Comparison of ENCODE assay signal across 8 cellular contexts in the genomic region with DNA sequence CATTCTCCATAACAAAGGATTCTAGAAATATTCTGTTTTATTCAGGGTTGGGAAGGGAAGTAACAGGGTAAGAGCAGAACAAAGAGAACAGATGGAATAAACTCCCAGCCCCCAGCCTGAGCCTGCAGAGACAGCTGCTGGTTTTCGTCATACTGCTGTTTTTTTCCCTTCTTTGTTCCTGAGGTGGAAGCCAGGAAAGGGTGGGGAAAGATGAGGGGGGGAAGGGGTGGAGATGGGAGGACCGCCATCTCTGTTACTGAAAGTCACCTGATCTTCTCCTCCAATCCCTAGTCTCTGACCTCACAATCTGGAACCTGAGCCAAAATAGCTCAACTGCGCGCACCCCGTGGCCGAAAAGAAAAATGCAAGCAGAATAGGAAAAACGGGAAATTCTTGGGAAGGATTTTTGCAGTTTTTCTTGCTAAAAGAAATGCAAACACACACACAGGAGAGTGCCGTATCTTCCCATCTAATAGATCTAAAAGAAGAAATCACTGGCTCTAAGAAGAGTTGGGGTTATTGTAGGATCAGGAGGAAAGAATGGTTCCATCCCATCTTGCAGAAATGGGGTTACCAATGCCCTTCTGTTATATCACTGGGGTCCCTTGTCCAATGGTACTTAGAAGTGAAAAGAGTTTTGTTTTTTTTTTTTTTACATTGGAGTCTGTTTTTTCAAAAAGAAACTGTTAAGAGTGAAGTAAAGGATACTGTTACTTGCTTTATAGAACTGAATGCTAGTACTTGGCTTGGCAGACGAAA. TPM values are rescaled to one million over a fixed set of nuclear protein-coding genes. Genes with fewer than 3 reads are reported as not detected.
DNase-seq lines count a peak whose midpoint lies in the region; ATAC-seq, FAIRE-seq and TF ChIP-seq lines count a peak whose summit lies in the region.

No MANE protein-coding gene starts in this region.

- peak; percentile 58 for TF ChIP-seq RAD21 in Ishikawa (IDR thresholded peaks at IDR 0.05; ENCODE audit: low read depth)

- H3K27me3 ChIP-seq in esophagus squamous epithelium, result no peaks in the 10 kb centered on the region

- FAIRE-seq in urothelium cell line (lab: Jason Lieb, UNC), result no peak

- H3K4me1 Mint-ChIP-seq in CD14-positive monocyte, result peaks cover 3% of the 10 kb centered on the region

- H3K9me3 Mint-ChIP-seq in CD14-positive monocyte, result no peaks in the 10 kb centered on the region

- no peak for TF ChIP-seq EP300 in Ishikawa (IDR thresholded peaks at IDR 0.05; ENCODE audit: borderline replicate concordance)

- whole genome bisulfite sequencing in esophagus squamous epithelium, 2 donors, result 14 to 27% methylated on average over 9 of the region's 9 CpGs

- H3K36me3 ChIP-seq in esophagus squamous epithelium, result peaks cover 0 to 54% (median 0%) of the 10 kb centered on the region in 3 donors

- ATAC-seq in HG02610 (IDR thresholded peaks at IDR 0.05; ENCODE audit: unreplicated experiment) (no peak), HG03159 (IDR thresholded peaks at IDR 0.05; ENCODE audit: unreplicated experiment) (no peak)

- H3K27ac ChIP-seq in esophagus squamous epithelium, result peak overlapping the region; percentile 88 to 94 (median 88)

- no peaks in the 10 kb centered on the region for H3K9me3 ChIP-seq in esophagus squamous epithelium

- TF ChIP-seq CTCF in CD14-positive monocyte (IDR thresholded peaks at IDR 0.05) (peak; percentile 70), esophagus squamous epithelium (IDR thresholded peaks at IDR 0.05) (peak; percentile 46 to 94 (median 89))

- H3K4me3 Mint-ChIP-seq in CD14-positive monocyte, result no peak overlapping the region

- H3K27ac Mint-ChIP-seq in CD14-positive monocyte, result peak overlapping the region in 5 of 7 donors; percentile 20 to 54 (median 30)

- peaks cover 0 to 56% (median 15%) of the 10 kb centered on the region in 3 donors for H3K4me1 ChIP-seq in esophagus squamous epithelium

- intact Hi-C loops in CD14-positive monocyte (cut with micrococcal nuclease), result loop anchor here (5.0 kb wide), 3 partner anchors 34 to 149 kb away; a partner anchor contains a TSS
- intact Hi-C loops in esophagus squamous epithelium (cut with DNase I), result no loop called here

- peak in 1 of 4 donors; percentile 22 for TF ChIP-seq POLR2A in esophagus squamous epithelium (IDR thresholded peaks at IDR 0.05)

- in situ Hi-C loops in SK-MEL-5 (cut with HindIII; ENCODE audit: low pct_unique_long_range_greater_than_20kb, low sequenced_read_pairs), result no loop called here

- H3K4me3 ChIP-seq in esophagus squamous epithelium, result peak overlapping the region in 3 of 4 donors; percentile 5 to 28 (median 6)

- peaks cover 81 to 96% of the 10 kb centered on the region in 2 donors for H3K36me3 Mint-ChIP-seq in CD14-positive monocyte

- H3K27me3 Mint-ChIP-seq in CD14-positive monocyte (ENCODE audit: low read depth in 3 of 3), result no peaks in the 10 kb centered on the region

- DNase-seq in CD14-positive monocyte (ENCODE audit: low spot score), result no peak
- DNase-seq in SK-MEL-5 (ENCODE audit: low read depth, low spot score), result peak; percentile 95
- peak; percentile 8 for DNase-seq in esophagus squamous epithelium (lab: John Stamatoyannopoulos, UW)
- peak; percentile 94 for DNase-seq in midbrain (lab: John Stamatoyannopoulos, UW)
- DNase-seq in urothelium cell line (ENCODE audit: low spot score), result peak; percentile 71

TF ChIP-seq in Ishikawa, 13 proteins besides CTCF, POLR2A, EP300 and RAD21:
- TF ChIP-seq NFIC (IDR thresholded peaks at IDR 0.05), result peak; percentile 98
- TF ChIP-seq CREB1 (IDR thresholded peaks at IDR 0.05; ENCODE audit: low read depth), result peak; percentile 72
- no peak for TF ChIP-seq EGR1 (IDR thresholded peaks at IDR 0.05)
- peak; percentile 67; the same call in 1 of the 2 replicates for TF ChIP-seq YY1 (IDR thresholded peaks at IDR 0.05; ENCODE audit: low read depth)
- TF ChIP-seq FOXM1 (IDR thresholded peaks at IDR 0.05; ENCODE audit: borderline replicate concordance, low read depth), result no peak
- no peak for TF ChIP-seq ZBTB7A (IDR thresholded peaks at IDR 0.05; ENCODE audit: low read depth)
- TF ChIP-seq TAF1 (IDR thresholded peaks at IDR 0.05; ENCODE audit: low read depth), result no peak; the same call in 1 of the 2 replicates
- TF ChIP-seq, protein P1, sequence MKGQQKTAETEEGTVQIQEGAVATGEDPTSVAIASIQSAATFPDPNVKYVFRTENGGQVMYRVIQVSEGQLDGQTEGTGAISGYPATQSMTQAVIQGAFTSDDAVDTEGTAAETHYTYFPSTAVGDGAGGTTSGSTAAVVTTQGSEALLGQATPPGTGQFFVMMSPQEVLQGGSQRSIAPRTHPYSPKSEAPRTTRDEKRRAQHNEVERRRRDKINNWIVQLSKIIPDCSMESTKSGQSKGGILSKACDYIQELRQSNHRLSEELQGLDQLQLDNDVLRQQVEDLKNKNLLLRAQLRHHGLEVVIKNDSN (IDR thresholded peaks at IDR 0.05), result peak; percentile 92
- TF ChIP-seq, protein P2, sequence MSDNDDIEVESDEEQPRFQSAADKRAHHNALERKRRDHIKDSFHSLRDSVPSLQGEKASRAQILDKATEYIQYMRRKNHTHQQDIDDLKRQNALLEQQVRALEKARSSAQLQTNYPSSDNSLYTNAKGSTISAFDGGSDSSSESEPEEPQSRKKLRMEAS (IDR thresholded peaks at IDR 0.05), result peak; percentile 42; the same call in 1 of the 2 replicates
- TF ChIP-seq, protein P3, sequence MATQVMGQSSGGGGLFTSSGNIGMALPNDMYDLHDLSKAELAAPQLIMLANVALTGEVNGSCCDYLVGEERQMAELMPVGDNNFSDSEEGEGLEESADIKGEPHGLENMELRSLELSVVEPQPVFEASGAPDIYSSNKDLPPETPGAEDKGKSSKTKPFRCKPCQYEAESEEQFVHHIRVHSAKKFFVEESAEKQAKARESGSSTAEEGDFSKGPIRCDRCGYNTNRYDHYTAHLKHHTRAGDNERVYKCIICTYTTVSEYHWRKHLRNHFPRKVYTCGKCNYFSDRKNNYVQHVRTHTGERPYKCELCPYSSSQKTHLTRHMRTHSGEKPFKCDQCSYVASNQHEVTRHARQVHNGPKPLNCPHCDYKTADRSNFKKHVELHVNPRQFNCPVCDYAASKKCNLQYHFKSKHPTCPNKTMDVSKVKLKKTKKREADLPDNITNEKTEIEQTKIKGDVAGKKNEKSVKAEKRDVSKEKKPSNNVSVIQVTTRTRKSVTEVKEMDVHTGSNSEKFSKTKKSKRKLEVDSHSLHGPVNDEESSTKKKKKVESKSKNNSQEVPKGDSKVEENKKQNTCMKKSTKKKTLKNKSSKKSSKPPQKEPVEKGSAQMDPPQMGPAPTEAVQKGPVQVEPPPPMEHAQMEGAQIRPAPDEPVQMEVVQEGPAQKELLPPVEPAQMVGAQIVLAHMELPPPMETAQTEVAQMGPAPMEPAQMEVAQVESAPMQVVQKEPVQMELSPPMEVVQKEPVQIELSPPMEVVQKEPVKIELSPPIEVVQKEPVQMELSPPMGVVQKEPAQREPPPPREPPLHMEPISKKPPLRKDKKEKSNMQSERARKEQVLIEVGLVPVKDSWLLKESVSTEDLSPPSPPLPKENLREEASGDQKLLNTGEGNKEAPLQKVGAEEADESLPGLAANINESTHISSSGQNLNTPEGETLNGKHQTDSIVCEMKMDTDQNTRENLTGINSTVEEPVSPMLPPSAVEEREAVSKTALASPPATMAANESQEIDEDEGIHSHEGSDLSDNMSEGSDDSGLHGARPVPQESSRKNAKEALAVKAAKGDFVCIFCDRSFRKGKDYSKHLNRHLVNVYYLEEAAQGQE (IDR thresholded peaks at IDR 0.05; ENCODE audit: low read depth), result no peak
- peak; percentile 69 for TF ChIP-seq TCF12 (IDR thresholded peaks at IDR 0.05; ENCODE audit: low read depth)
- TF ChIP-seq CEBPB (IDR thresholded peaks at IDR 0.05), result peak; percentile 66
- no peak for TF ChIP-seq TEAD4 (IDR thresholded peaks at IDR 0.05)

RNA-seq across cellular contexts. Expression of a gene that starts 57.9 kb away (rescaled TPM):
- 10 to 100 TPM; 60.2 to 98.6 TPM for polyA plus RNA-seq in CD14-positive monocyte
- 32.8 TPM in 2 replicates for total RNA-seq in SK-MEL-5 (2014; rRNA removed; shearing (Covaris generic))
- polyA plus RNA-seq in SK-MEL-5 (2015; cell fraction: cytosol; rRNA removed), result 54.5 and 70.0 TPM in 2 replicates
- 41.1 and 54.6 TPM in 2 replicates for polyA plus RNA-seq in SK-MEL-5 (2015; cell fraction: nucleus; rRNA removed)
- 100 to 1,000 TPM in 3 of 4 donors, 10 to 100 TPM in 1; 63.0 to 157 (median 124) TPM for total RNA-seq in esophagus squamous epithelium
